Comparison of ENCODE assay signal across 8 cellular contexts in the genomic region with DNA sequence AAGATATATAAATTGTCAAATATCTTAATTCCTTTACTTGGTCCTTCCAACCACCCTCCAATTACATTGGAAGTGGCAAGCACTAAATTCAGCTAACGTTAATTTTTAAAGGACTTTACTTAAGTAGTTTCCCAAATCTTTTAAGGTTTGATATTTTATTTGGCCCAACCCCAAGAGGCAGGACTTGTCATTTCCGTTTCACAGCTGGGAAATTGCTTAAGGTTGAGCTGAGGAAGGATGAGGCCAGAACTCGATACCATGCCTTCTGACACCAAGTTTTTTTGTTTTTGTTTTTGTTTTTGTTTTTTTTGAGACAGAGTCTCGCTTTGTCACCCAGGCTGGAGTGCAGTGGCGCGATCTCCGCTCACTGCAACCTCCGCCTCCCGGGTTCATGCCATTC. TPM values are rescaled to one million over a fixed set of nuclear protein-coding genes. Genes with fewer than 3 reads are reported as not detected.
A peak's percentile ranks its signal among the peaks of the same experiment; 100 is the strongest.
DNase-seq lines count a peak whose midpoint lies in the region; ATAC-seq and TF ChIP-seq lines count a peak whose summit lies in the region.
"Not testable (repeated sequence)": the region's sequence is repeated elsewhere in the genome, so short reads cannot be mapped to it uniquely, and the experiment has no call there.

No MANE protein-coding gene starts in this region.

- not testable (repeated sequence) for TF ChIP-seq CTCF in RWPE1 (conservative IDR thresholded peaks at IDR 0.05; ENCODE audit: low read depth); cardiac fibroblast (IDR thresholded peaks at IDR 0.05; ENCODE audit: low read depth, low read length); epithelial cell of esophagus (IDR thresholded peaks at IDR 0.05; ENCODE audit: insufficient read depth, low read depth, low read length, missing control alignments); liver (IDR thresholded peaks at IDR 0.05; ENCODE audit: low read depth, low read length, missing input control); upper lobe of left lung (IDR thresholded peaks at IDR 0.05)

- H3K27ac ChIP-seq in RWPE1 (peak overlapping the region; percentile 26; the same call in 1 of the 2 replicates), liver (ENCODE audit: low read depth in 1 of 2, low read length in 2 of 2) (peak overlapping the region; percentile 36 to 74), upper lobe of left lung (peak overlapping the region; percentile 57 to 79 (median 74))

- 82% methylated on average over 9 of the region's 9 CpGs for WGBS in liver
- WGBS in upper lobe of left lung, 2 donors, result 68 to 73% methylated on average over 9 of the region's 9 CpGs

- ATAC-seq in Right ventricle myocardium superior (ENCODE audit: poor library complexity), result peak; percentile 59
- not testable (repeated sequence) for ATAC-seq in upper lobe of left lung (ENCODE audit: low FRiP score in 2 of 2)

- not testable (repeated sequence) for TF ChIP-seq RAD21 in liver (IDR thresholded peaks at IDR 0.05)

- H3K27me3 ChIP-seq in liver (ENCODE audit: control insufficient read depth in 4 of 4, insufficient read depth in 4 of 4, low read length in 3 of 4); upper lobe of left lung: not testable (repeated sequence)

- not testable (repeated sequence) for H3K9me3 ChIP-seq in liver (ENCODE audit: control insufficient read depth in 4 of 4, low read length in 3 of 4); upper lobe of left lung

- peaks cover 17 to 74% (median 48%) of the 10 kb centered on the region in 4 donors for H3K36me3 ChIP-seq in liver (ENCODE audit: control insufficient read depth in 4 of 4, insufficient read depth in 3 of 4, low read depth in 1 of 4, low read length in 3 of 4)
- peaks cover 22 to 85% (median 55%) of the 10 kb centered on the region in 4 donors for H3K36me3 ChIP-seq in upper lobe of left lung

- not testable (repeated sequence) for TF ChIP-seq EP300 in upper lobe of left lung (IDR thresholded peaks at IDR 0.05)

- not testable (repeated sequence) for TF ChIP-seq POLR2A in upper lobe of left lung (IDR thresholded peaks at IDR 0.05)

- intact Hi-C loops in Right ventricle myocardium superior (cut with DNase I), result not testable (repeated sequence)

- H3K9ac ChIP-seq in liver (ENCODE audit: low read depth in 1 of 2, low read length in 2 of 2), result not testable (repeated sequence)

- not testable (repeated sequence) for H3K4me1 ChIP-seq in liver (ENCODE audit: control insufficient read depth in 4 of 4, insufficient read depth in 4 of 4, low read length in 3 of 4)
- H3K4me1 ChIP-seq in upper lobe of left lung, result peaks cover 0 to 19% (median 15%) of the 10 kb centered on the region in 4 donors

- peak; percentile 22 for DNase-seq in Daoy (ENCODE audit: low read depth)
- not testable (repeated sequence) for DNase-seq in RWPE1 (ENCODE audit: low spot score); Right ventricle myocardium superior; upper lobe of left lung
- peak; percentile 75 to 83 for DNase-seq in cardiac fibroblast (ENCODE audit: low read depth in 2 of 2)
- peak; percentile 18 for DNase-seq in epithelial cell of esophagus (ENCODE audit: low read depth)
- DNase-seq in pulmonary artery endothelial cell (ENCODE audit: low read depth, low spot score), result peak; percentile 49

- CTCF ChIA-PET in RWPE1 (lab: Yijun Ruan, JAX), result not testable (repeated sequence)

- POLR2A ChIA-PET in RWPE1 (lab: Yijun Ruan, JAX; ENCODE audit: low non-redundant PET), result not testable (repeated sequence)

- not testable (repeated sequence) for H3K4me3 ChIP-seq in cardiac fibroblast (replicated peaks in 1 of 2; ENCODE audit: low read depth in 2 of 2, low read length in 2 of 2); epithelial cell of esophagus (ENCODE audit: low read length); liver (ENCODE audit: low read depth in 1 of 3, low read length in 3 of 3); upper lobe of left lung

RNA-seq across cellular contexts. Expression of a gene that starts 11.1 kb away (rescaled TPM):
- total RNA-seq in Daoy (2014; rRNA removed; shearing (Covaris generic)), result 68.8 and 81.3 TPM in 2 replicates
- total RNA-seq in Right ventricle myocardium superior, result 36.0 TPM
- 10 to 100 TPM; 25.1 to 30.1 TPM for total RNA-seq in liver
- 10 to 100 TPM; 30.3 to 34.6 TPM for polyA plus RNA-seq in liver
- total RNA-seq in pulmonary artery endothelial cell, result 61.3 and 62.5 TPM in 2 replicates
- 10 to 100 TPM; 13.6 to 37.7 (median 31.1) TPM for total RNA-seq in upper lobe of left lung

RNA-seq across cellular contexts. Expression of a gene that starts 11.1 kb away (rescaled TPM):
- 8.8 and 15.3 TPM in 2 replicates for total RNA-seq in Daoy (2014; rRNA removed; shearing (Covaris generic))
- 21.3 TPM for total RNA-seq in Right ventricle myocardium superior
- 10 to 100 TPM in 1 of 2 donors, 1 to 10 TPM in 1; 6.3 to 12.6 TPM for total RNA-seq in liver
- polyA plus RNA-seq in liver, result 1 to 10 TPM; 2.0 to 4.1 TPM
- total RNA-seq in pulmonary artery endothelial cell, result 11.8 and 13.4 TPM in 2 replicates
- total RNA-seq in upper lobe of left lung, result 10 to 100 TPM; 16.3 to 71.2 (median 24.6) TPM

RNA-seq across cellular contexts. Expression of a gene that starts 32.0 kb away (rescaled TPM):
- total RNA-seq in Daoy (2014; rRNA removed; shearing (Covaris generic)), result 8.5 and 14.9 TPM in 2 replicates
- total RNA-seq in Right ventricle myocardium superior (7.8 TPM), liver (1 to 10 TPM; 5.3 to 5.6 TPM), pulmonary artery endothelial cell (6.0 and 9.2 TPM in 2 replicates), upper lobe of left lung (10 to 100 TPM in 4 of 6 donors, 1 to 10 TPM in 2; 8.7 to 37.7 (median 14.1) TPM)
- 1 to 10 TPM; 3.1 to 3.3 TPM for polyA plus RNA-seq in liver

RNA-seq across cellular contexts. Expression of a gene that starts 46.6 kb away (rescaled TPM):
- total RNA-seq in Daoy (2014; rRNA removed; shearing (Covaris generic)), result 86.9 and 97.0 TPM in 2 replicates
- total RNA-seq in Right ventricle myocardium superior, result 10.8 TPM
- total RNA-seq in liver, result 1 to 10 TPM; 2.4 to 6.4 TPM
- 1 to 10 TPM; 2.8 to 2.9 TPM for polyA plus RNA-seq in liver
- total RNA-seq in pulmonary artery endothelial cell, result 5.9 and 6.1 TPM in 2 replicates
- total RNA-seq in upper lobe of left lung, result 10 to 100 TPM in 5 of 6 donors, 1 to 10 TPM in 1; 8.8 to 66.0 (median 29.4) TPM
